ENCODE assay signal across 11 cellular contexts in genomic region chr5:80206282-80206681, GRCh38. TPM values are rescaled to one million over a fixed set of nuclear protein-coding genes. Genes with fewer than 3 reads are reported as not detected.
A peak's percentile ranks its signal among the peaks of the same experiment; 100 is the strongest.
DNase-seq lines count a peak whose midpoint lies in the region; ATAC-seq and TF ChIP-seq lines count a peak whose summit lies in the region.
"Had no signal": no experiment of that assay in that cellular context is flagged by ENCODE, and none has a peak within 500 bp of the region (broad histone marks: within the 10 kb centered on the region; RNA-seq: fewer than 3 reads in every experiment).

No MANE protein-coding gene starts in this region.

- H2AFZ ChIP-seq in SU-DHL-6 (ENCODE audit: low read depth, low read length, severe bottlenecking), result no peak overlapping the region
- H2AFZ ChIP-seq: parathyroid adenoma had no signal

- no peak for ATAC-seq in CD8-positive, alpha-beta T cell
- no peak for ATAC-seq in GM21515 (IDR thresholded peaks at IDR 0.05; ENCODE audit: unreplicated experiment)

- POLR2A ChIA-PET in CD8-positive, alpha-beta T cell (lab: Charles Lee), result interaction anchor here (1.5 to 2.9 kb wide), 4 partner anchors 10 to 40 kb away, joined by 4 to 19 read pairs (median 6); no protein-coding TSS in a partner anchor

- no peak overlapping the region for H3K4me3 ChIP-seq in CD8-positive, alpha-beta T cell (ENCODE audit: low read depth, low read length)
- no peak overlapping the region for H3K4me3 ChIP-seq in SU-DHL-6 (ENCODE audit: insufficient read depth, low read length, poor library complexity, severe bottlenecking)
- H3K4me3 ChIP-seq: colonic mucosa had no signal

- no peaks in the 10 kb centered on the region for H3K27me3 ChIP-seq in CD8-positive, alpha-beta T cell (ENCODE audit: insufficient read depth, low read length)
- no peaks in the 10 kb centered on the region for H3K27me3 ChIP-seq in SU-DHL-6 (ENCODE audit: low read length)
- H3K27me3 ChIP-seq: colonic mucosa had no signal

- H3K27me3 Mint-ChIP-seq in CD8-positive, alpha-beta T cell (ENCODE audit: low read depth), result no peaks in the 10 kb centered on the region
- H3K27me3 Mint-ChIP-seq in endothelial cell (ENCODE audit: unreplicated experiment) (peaks cover 7% of the 10 kb centered on the region), nephron progenitor cell (ENCODE audit: low read depth, poor library complexity) (peaks cover 3% of the 10 kb centered on the region)

- peaks cover 12% of the 10 kb centered on the region for H3K36me3 ChIP-seq in CD8-positive, alpha-beta T cell (ENCODE audit: insufficient read depth, low read length)
- peaks cover 53% of the 10 kb centered on the region for H3K36me3 ChIP-seq in SU-DHL-6 (ENCODE audit: low read length)
- H3K36me3 ChIP-seq: colonic mucosa had no signal

- no peaks in the 10 kb centered on the region for H3K9me2 ChIP-seq in SU-DHL-6 (replicated peaks; ENCODE audit: insufficient read depth, low read length)

- H3K36me3 Mint-ChIP-seq in CD8-positive, alpha-beta T cell, result peaks cover 51% of the 10 kb centered on the region
- H3K36me3 Mint-ChIP-seq in endothelial cell (ENCODE audit: low read depth, unreplicated experiment) (peaks cover 33% of the 10 kb centered on the region), nephron progenitor cell (ENCODE audit: low read depth) (peaks cover 60% of the 10 kb centered on the region)

- no peak for TF ChIP-seq CTCF in CD8-positive, alpha-beta T cell (IDR thresholded peaks at IDR 0.05)
- TF ChIP-seq CTCF in SU-DHL-6 (IDR thresholded peaks at IDR 0.05; ENCODE audit: insufficient read depth, low read length, poor library complexity, severe bottlenecking) (no peak), endothelial cell (IDR thresholded peaks at IDR 0.05; ENCODE audit: unreplicated experiment) (no peak), nephron progenitor cell (IDR thresholded peaks at IDR 0.05) (no peak)

- CTCF ChIA-PET in CD8-positive, alpha-beta T cell (lab: Charles Lee), result interaction anchor here (2.2 to 2.6 kb wide), 2 partner anchors 12 to 114 kb away, joined by 8 to 13 read pairs; no protein-coding TSS in a partner anchor

- no peak overlapping the region for H3K9ac ChIP-seq in SU-DHL-6 (ENCODE audit: low read length)
- H3K9ac ChIP-seq: parathyroid adenoma had no signal

- peak overlapping the region; percentile 87 for H3K27ac Mint-ChIP-seq in CD8-positive, alpha-beta T cell
- H3K27ac Mint-ChIP-seq in endothelial cell (ENCODE audit: unreplicated experiment), result peak overlapping the region; percentile 95
- peak overlapping the region; percentile 15 for H3K27ac Mint-ChIP-seq in nephron progenitor cell

- H3K4me1 Mint-ChIP-seq in CD8-positive, alpha-beta T cell (ENCODE audit: low read depth), result peaks cover 92% of the 10 kb centered on the region
- peaks cover 53% of the 10 kb centered on the region for H3K4me1 Mint-ChIP-seq in endothelial cell (ENCODE audit: unreplicated experiment)
- H3K4me1 Mint-ChIP-seq in nephron progenitor cell, result peaks cover 42% of the 10 kb centered on the region

- H3K27ac ChIP-seq in CD8-positive, alpha-beta T cell (ENCODE audit: low read depth, low read length), result no peak overlapping the region
- H3K27ac ChIP-seq in SU-DHL-6 (ENCODE audit: low read depth, low read length), result peak overlapping the region; percentile 54
- H3K27ac ChIP-seq: parathyroid adenoma had no signal

- peaks cover 88% of the 10 kb centered on the region for H3K4me1 ChIP-seq in CD8-positive, alpha-beta T cell (ENCODE audit: insufficient read depth, low read length)
- H3K4me1 ChIP-seq: parathyroid adenoma had no signal

- peak overlapping the region; percentile 19 for H3K4me3 Mint-ChIP-seq in CD8-positive, alpha-beta T cell
- peak overlapping the region; percentile 19 for H3K4me3 Mint-ChIP-seq in endothelial cell (ENCODE audit: unreplicated experiment)
- no peak overlapping the region for H3K4me3 Mint-ChIP-seq in nephron progenitor cell

- no peak for DNase-seq in CD8-positive, alpha-beta T cell
- DNase-seq in endothelial cell (ENCODE audit: low spot score) (no peak), nephron progenitor cell (no peak), retina (no peak), activated gamma-delta T cell treated with Interleukin-2 at 50 U/mL for 16 hours (no peak)
- DNase-seq in activated CD8-positive, alpha-beta memory T cell treated with anti-CD3 and anti-CD28 coated beads, Interleukin-2, amount 50 U/mL, for 4 hours, result no peak
- DNase-seq: colonic mucosa, NCI-H1105 treated with DMSO at 0.1 percent for 48 hours had no signal

- H3K4me2 ChIP-seq in SU-DHL-6 (ENCODE audit: low read depth, low read length, poor library complexity, severe bottlenecking), result no peak overlapping the region

- no peaks in the 10 kb centered on the region for H3K9me3 ChIP-seq in CD8-positive, alpha-beta T cell (ENCODE audit: low read length)
- no peaks in the 10 kb centered on the region for H3K9me3 ChIP-seq in SU-DHL-6 (ENCODE audit: insufficient read depth, low read length)
- H3K9me3 ChIP-seq: colonic mucosa had no signal

- peaks cover 4% of the 10 kb centered on the region for H4K20me1 ChIP-seq in SU-DHL-6 (ENCODE audit: low read depth, low read length)

- intact Hi-C loops in CD8-positive, alpha-beta T cell (cut with DNase I, micrococcal nuclease), result loop anchor here in 1 of 2 experiments (1.0 to 5.0 kb wide), 2 partner anchors 8 to 114 kb away; no protein-coding TSS in a partner anchor

- H3F3A ChIP-seq in SU-DHL-6 (ENCODE audit: insufficient read depth), result peaks cover 12% of the 10 kb centered on the region; the same call in 1 of the 2 replicates

- peaks cover 98% of the 10 kb centered on the region for H3K79me2 ChIP-seq in SU-DHL-6 (ENCODE audit: insufficient read depth, low read length)

- no peaks in the 10 kb centered on the region for H3K9me3 Mint-ChIP-seq in CD8-positive, alpha-beta T cell
- H3K9me3 Mint-ChIP-seq in endothelial cell (ENCODE audit: unreplicated experiment), result no peaks in the 10 kb centered on the region
- H3K9me3 Mint-ChIP-seq in nephron progenitor cell, result peaks cover 8% of the 10 kb centered on the region

RNA-seq across cellular contexts. Expression of gene SERINC5, which starts 49.6 kb away (rescaled TPM):
- 100 to 1,000 TPM; 112 to 117 TPM for total RNA-seq in CD8-positive, alpha-beta T cell
- total RNA-seq in endothelial cell (ENCODE audit: unreplicated experiment), result 122 TPM

Comparison
In these comparisons a context has a peak if more than half of its experiments do, and no peak if none do; other contexts are left out.
1. H3K27ac Mint-ChIP-seq: peak in every context shown above with its lines; median percentile 95 in endothelial cell; 87 in CD8-positive, alpha-beta T cell; 15 in nephron progenitor cell.